ENCODE assay signal across 8 cellular contexts in genomic region chr4:127965062-127965802, GRCh38. TPM values are rescaled to one million over a fixed set of nuclear protein-coding genes. Genes with fewer than 3 reads are reported as not detected.
DNase-seq lines count a peak whose midpoint lies in the region; ATAC-seq, FAIRE-seq and TF ChIP-seq lines count a peak whose summit lies in the region.

Gene ABHD18 (plus strand): TSS chr4:127965406. CDS start chr4:127982956, 17,550 bp downstream.
Gene MFSD8 (minus strand): TSS chr4:127965173. CDS start chr4:127965133, 40 bp downstream.

- H3K27ac Mint-ChIP-seq in activated naive CD8-positive, alpha-beta T cell treated with anti-CD3 and anti-CD28 coated beads, Interleukin-2, amount 50 U/mL, for 24 hours: peak within 1 kb of the TSS; percentile 93

- H3K27me3 ChIP-seq in pancreas: no peaks in the 10 kb centered on the region
- H3K27me3 ChIP-seq in tibial artery: no peaks in the 10 kb centered on the region

- no peaks in the 10 kb centered on the region for H3K9me3 ChIP-seq in pancreas
- no peaks in the 10 kb centered on the region for H3K9me3 ChIP-seq in tibial artery

- intact Hi-C loops in Right ventricle myocardium inferior (cut with DNase I) (loop anchor here (2.0 to 5.0 kb wide), 3 partner anchors 83 to 184 kb away; partner anchors contain the start of genes LARP1B and PLK4), pancreas (cut with DNase I) (no loop called here), tibial artery (cut with DNase I; ENCODE audit: low total_unique reads) (loop anchor here (5.0 to 10.0 kb wide), 3 partner anchors 97 to 322 kb away; partner anchors contain the start of genes HSPA4L, LARP1B and PGRMC2)

- H3K4me3 Mint-ChIP-seq in activated naive CD8-positive, alpha-beta T cell treated with anti-CD3 and anti-CD28 coated beads, Interleukin-2, amount 50 U/mL, for 24 hours: peak within 1 kb of the TSS; percentile 91

- ATAC-seq in HG02798 (IDR thresholded peaks at IDR 0.05; ENCODE audit: poor library complexity, unreplicated experiment) (peak; percentile 97), Right ventricle myocardium inferior (peak; percentile 99), pancreas (peak; percentile 93 to 98 (median 94))
- peak; percentile 97 for ATAC-seq in activated naive CD8-positive, alpha-beta T cell treated with anti-CD3 and anti-CD28 coated beads, Interleukin-2, amount 50 U/mL, for 24 hours

- H3K36me3 ChIP-seq in pancreas (no peaks in the 10 kb centered on the region), tibial artery (no peaks in the 10 kb centered on the region)

- peaks cover 16% of the 10 kb centered on the region for H3K36me3 Mint-ChIP-seq in activated naive CD8-positive, alpha-beta T cell treated with anti-CD3 and anti-CD28 coated beads, Interleukin-2, amount 50 U/mL, for 24 hours (ENCODE audit: low read depth)

- H3K4me3 ChIP-seq in GM12875 (ENCODE audit: low read depth, low read length): peak within 1 kb of the TSS; percentile 99
- H3K4me3 ChIP-seq in pancreas: peak within 1 kb of the TSS; percentile 87 to 95 (median 90)
- H3K4me3 ChIP-seq in tibial artery: peak within 1 kb of the TSS; percentile 59 to 90

- H3K4me1 ChIP-seq in pancreas (peaks cover 5 to 8% (median 8%) of the 10 kb centered on the region in 3 donors), tibial artery (peaks cover 0 to 26% (median 8%) of the 10 kb centered on the region in 4 donors)

- FAIRE-seq in pancreas (lab: Jason Lieb, UNC): peak; percentile 49

- TF ChIP-seq CTCF in GM12875 (IDR thresholded peaks at IDR 0.05; ENCODE audit: borderline replicate concordance, insufficient read depth, low read depth, low read length) (0 out of 2 replicates have a peak, but pooled peaks have one; percentile 24), pancreas (IDR thresholded peaks at IDR 0.05) (peak in 2 of 4 donors; percentile 9 to 28), tibial artery (IDR thresholded peaks at IDR 0.05) (peak; percentile 49 to 52)

- peak within 1 kb of the TSS; percentile 92 to 97 (median 94) for H3K27ac ChIP-seq in pancreas
- H3K27ac ChIP-seq in tibial artery: peak within 1 kb of the TSS; percentile 94 to 98

- 0% methylated on average over 68 to 69 of the region's 69 CpGs for WGBS in pancreas, 2 donors

- H3K27me3 Mint-ChIP-seq in activated naive CD8-positive, alpha-beta T cell treated with anti-CD3 and anti-CD28 coated beads, Interleukin-2, amount 50 U/mL, for 24 hours: no peaks in the 10 kb centered on the region

- no peaks in the 10 kb centered on the region for H3K9me3 Mint-ChIP-seq in activated naive CD8-positive, alpha-beta T cell treated with anti-CD3 and anti-CD28 coated beads, Interleukin-2, amount 50 U/mL, for 24 hours

- H3K4me1 Mint-ChIP-seq in activated naive CD8-positive, alpha-beta T cell treated with anti-CD3 and anti-CD28 coated beads, Interleukin-2, amount 50 U/mL, for 24 hours: peaks cover 44% of the 10 kb centered on the region

- DNase-seq in NCI-H1417 treated with DMSO at 0.1 percent for 48 hours (lab: John Stamatoyannopoulos, UW): peak; percentile 91
- DNase-seq in SW480 (ENCODE audit: low spot score): peak; percentile 96
- peak; percentile 99 for DNase-seq in activated naive CD8-positive, alpha-beta T cell treated with anti-CD3 and anti-CD28 coated beads, Interleukin-2, amount 50 U/mL, for 24 hours
- DNase-seq in Right ventricle myocardium inferior (ENCODE audit: missing footprints): peak; percentile 100
- DNase-seq in pancreas: peak; percentile 100
- DNase-seq in tibial artery: peak; percentile 99 to 100

RNA-seq across cellular contexts. Expression of gene ABHD18, which starts in this region (rescaled TPM):
- total RNA-seq in Right ventricle myocardium inferior: 11.5 TPM
- total RNA-seq in pancreas: 1 to 10 TPM; 5.6 to 9.3 (median 8.8) TPM
- 1 to 10 TPM; 4.0 to 7.7 TPM for polyA plus RNA-seq in pancreas

RNA-seq across cellular contexts. Expression of gene MFSD8, which starts in this region (rescaled TPM):
- total RNA-seq in Right ventricle myocardium inferior (6.1 TPM), pancreas (10 to 100 TPM; 10.8 to 15.8 (median 13.1) TPM)
- polyA plus RNA-seq in pancreas: 10 to 100 TPM; 13.5 to 18.4 TPM

Comparison
In these comparisons a context has a peak if more than half of its experiments do, and no peak if none do; other contexts are left out.
1. Peak in every context shown above with its lines: DNase-seq, ATAC-seq, H3K4me3 ChIP-seq and H3K27ac ChIP-seq.
2. intact Hi-C loops: an anchor here in Right ventricle myocardium inferior (2.0 to 5.0 kb wide) and tibial artery (5.0 to 10.0 kb wide); none called in pancreas.